16 cellular contexts compared by ENCODE assay signal in the genomic region with DNA sequence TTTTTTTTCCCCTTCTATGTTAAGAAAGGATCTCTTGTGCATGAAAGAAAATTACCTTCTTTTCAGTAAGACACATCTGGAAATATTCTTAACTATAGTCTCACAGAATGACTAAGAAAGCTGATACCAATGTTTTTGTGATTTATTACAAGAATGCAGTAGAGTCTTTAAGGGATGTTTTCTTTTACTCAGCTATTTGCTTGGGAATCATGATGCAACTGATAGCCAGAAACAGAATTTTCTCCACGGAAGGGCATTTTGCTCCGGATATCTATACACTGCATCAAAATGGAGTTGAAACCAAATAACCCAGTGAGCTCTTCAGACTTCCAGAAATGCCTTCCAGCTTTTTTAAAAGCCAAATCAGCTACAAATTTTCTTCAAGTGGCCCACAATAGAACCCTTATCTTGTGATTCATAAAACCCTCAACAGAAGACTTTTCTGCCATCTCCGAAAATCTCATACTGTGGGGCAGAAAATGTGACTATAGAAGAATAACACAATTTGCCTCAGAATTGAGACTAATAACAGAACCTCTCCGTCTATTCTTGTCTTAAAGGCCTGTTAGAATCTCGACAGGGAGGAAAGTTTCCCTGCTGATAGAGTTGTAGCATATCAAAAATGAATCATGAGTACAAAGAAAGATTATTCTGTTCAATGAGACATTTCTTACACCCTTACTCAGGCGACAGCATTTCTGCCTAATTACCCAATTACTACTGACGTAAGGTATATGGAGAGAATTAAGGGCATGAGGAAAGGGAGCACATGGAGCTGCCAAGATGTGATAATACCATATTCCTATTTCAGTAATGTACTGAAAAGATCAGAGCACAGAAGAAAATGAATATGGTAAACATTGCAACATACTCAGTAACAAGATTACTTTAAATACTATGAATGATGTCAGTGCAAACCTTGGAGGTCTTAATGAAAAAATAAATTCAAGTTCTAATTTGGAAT.
DNase-seq lines count a peak whose midpoint lies in the region; ATAC-seq, FAIRE-seq and TF ChIP-seq lines count a peak whose summit lies in the region.
"Had no signal": no experiment of that assay in that cellular context is flagged by ENCODE, and none has a peak within 500 bp of the region (broad histone marks: within the 10 kb centered on the region; RNA-seq: fewer than 3 reads in every experiment).

No MANE protein-coding gene starts in this region.

- H3K27ac Mint-ChIP-seq in neural progenitor cell: no peak overlapping the region
- H3K27ac Mint-ChIP-seq: activated naive CD4-positive, alpha-beta T cell treated with anti-CD3 and anti-CD28 coated beads, Interleukin-2, amount 50 U/mL, for 72 hours; B cell had no signal

- H3K79me2 ChIP-seq in HepG2 (ENCODE audit: insufficient read depth, low read length) (peaks cover 52% of the 10 kb centered on the region), neural progenitor cell (ENCODE audit: low read depth) (peaks cover 98% of the 10 kb centered on the region)

- in situ Hi-C loops in HepG2 (cut with HindIII; ENCODE audit: extremely low pct_ligation_motif_present, low pct_unique_long_range_greater_than_20kb): no loop called here

- ATAC-seq in HepG2: no peak
- no peak for ATAC-seq in right lobe of liver
- peak; percentile 82 for ATAC-seq in SK-N-SH treated with all-trans-retinoic acid at 6 μM for 48 hours
- no peak for ATAC-seq in GM21447 (IDR thresholded peaks at IDR 0.05; ENCODE audit: unreplicated experiment)
- no peak for ATAC-seq in GM18868 (IDR thresholded peaks at IDR 0.05; ENCODE audit: unreplicated experiment)
- no peak for ATAC-seq in HG03442 (IDR thresholded peaks at IDR 0.05; ENCODE audit: unreplicated experiment)
- ATAC-seq: activated naive CD4-positive, alpha-beta T cell treated with anti-CD3 and anti-CD28 coated beads, Interleukin-2, amount 50 U/mL, for 72 hours had no signal

- no peak overlapping the region for H3K4me3 Mint-ChIP-seq in neural progenitor cell
- H3K4me3 Mint-ChIP-seq: B cell, H9 had no signal

- TF ChIP-seq POLR2A in HepG2 (IDR thresholded peaks at IDR 0.05; ENCODE audit: insufficient read depth in 1 of 2, low read depth in 2 of 2, low read length in 2 of 2) (no peak), right lobe of liver (IDR thresholded peaks at IDR 0.05) (no peak)

- H3K9me3 Mint-ChIP-seq in neural progenitor cell: no peaks in the 10 kb centered on the region
- H3K9me3 Mint-ChIP-seq: H9 had no signal

- no peak overlapping the region for H3K4me3 ChIP-seq in HepG2 (replicated peaks in 1 of 3; ENCODE audit: insufficient read depth in 1 of 3, low read depth in 2 of 3, low read length in 3 of 3)
- no peak overlapping the region for H3K4me3 ChIP-seq in right lobe of liver
- H3K4me3 ChIP-seq in neural progenitor cell: no peak overlapping the region
- H3K4me3 ChIP-seq: coronary artery, right atrium auricular region had no signal

- no peaks in the 10 kb centered on the region for H3K9me3 ChIP-seq in HepG2 (ENCODE audit: low read length)
- no peaks in the 10 kb centered on the region for H3K9me3 ChIP-seq in right lobe of liver
- H3K9me3 ChIP-seq in neural progenitor cell (ENCODE audit: low read depth): no peaks in the 10 kb centered on the region
- H3K9me3 ChIP-seq: right atrium auricular region had no signal

- no peaks in the 10 kb centered on the region for H3K27me3 Mint-ChIP-seq in neural progenitor cell (ENCODE audit: insufficient read depth, low read depth)
- H3K27me3 Mint-ChIP-seq: B cell had no signal

- peaks cover 3% of the 10 kb centered on the region for H3F3A ChIP-seq in neural progenitor cell (ENCODE audit: low read depth)

- no peak overlapping the region for H3K9ac ChIP-seq in HepG2 (ENCODE audit: insufficient read depth, low read depth, low read length)
- H3K9ac ChIP-seq in neural progenitor cell: no peak overlapping the region

- POLR2A ChIA-PET in HepG2 (lab: Yijun Ruan, JAX): no interaction called here

- H3K36me3 ChIP-seq in HepG2 (replicated peaks in 1 of 2; ENCODE audit: control insufficient read depth in 1 of 2, insufficient read depth in 2 of 2, low read length in 2 of 2): no peaks in the 10 kb centered on the region; a peak in 1 of 5 replicates
- H3K36me3 ChIP-seq in right lobe of liver: no peaks in the 10 kb centered on the region
- H3K36me3 ChIP-seq in neural progenitor cell: no peaks in the 10 kb centered on the region
- H3K36me3 ChIP-seq: right atrium auricular region had no signal

- no peaks in the 10 kb centered on the region for H3K36me3 Mint-ChIP-seq in neural progenitor cell
- H3K36me3 Mint-ChIP-seq: activated naive CD4-positive, alpha-beta T cell treated with anti-CD3 and anti-CD28 coated beads, Interleukin-2, amount 50 U/mL, for 72 hours had no signal

- H3K4me1 Mint-ChIP-seq in neural progenitor cell: peaks cover 37% of the 10 kb centered on the region
- H3K4me1 Mint-ChIP-seq: B cell had no signal

- intact Hi-C loops in HepG2 (cut with micrococcal nuclease; ENCODE audit: unreplicated experiment): loop anchor here (1.0 kb wide), 1 partner anchor 42 kb away; no protein-coding TSS in a partner anchor
- intact Hi-C loops in right lobe of liver (cut with DNase I): no loop called here

- no peaks in the 10 kb centered on the region for H3K27me3 ChIP-seq in HepG2 (ENCODE audit: control insufficient read depth in 1 of 2, insufficient read depth in 2 of 2, low read length in 2 of 2)
- no peaks in the 10 kb centered on the region for H3K27me3 ChIP-seq in right lobe of liver
- H3K27me3 ChIP-seq in neural progenitor cell: no peaks in the 10 kb centered on the region
- H3K27me3 ChIP-seq: right atrium auricular region had no signal

- no peak overlapping the region for H3K4me2 ChIP-seq in HepG2 (ENCODE audit: low read depth, low read length)
- no peak overlapping the region for H3K4me2 ChIP-seq in neural progenitor cell

- TF ChIP-seq EP300 in HepG2 (IDR thresholded peaks at IDR 0.05; ENCODE audit: low read depth in 2 of 2, low read length in 2 of 2) (no peak), HepG2 (CRISPR knock-in tag; IDR thresholded peaks at IDR 0.05; ENCODE audit: borderline replicate concordance) (no peak)

- TF ChIP-seq RAD21 in HepG2 (CRISPR knock-in tag; IDR thresholded peaks at IDR 0.05): no peak

- CTCF ChIA-PET in HepG2 (lab: Yijun Ruan, JAX; ENCODE audit: low intra/inter-chr PET ratio, low total read pairs): no interaction called here

- H3K27ac ChIP-seq in HepG2 (ENCODE audit: extremely low read length, insufficient read depth, low read length) (no peak overlapping the region), right lobe of liver (no peak overlapping the region), neural progenitor cell (no peak overlapping the region)
- H3K27ac ChIP-seq: coronary artery, right atrium auricular region had no signal

- no peak for FAIRE-seq in HepG2 (lab: Jason Lieb, UNC)

- DNase-seq in HepG2 (ENCODE audit: low spot score) (no peak), right lobe of liver (no peak), fibroblast of the conjunctiva (ENCODE audit: low read depth) (peak; percentile 55), neural progenitor cell (ENCODE audit: low spot score) (no peak)
- DNase-seq: H9; MV-4-11; stimulated activated CD4-positive, alpha-beta T cell treated with anti-CD3 and anti-CD28 coated beads, Interleukin-4, amount 100 ng/mL, for 4 hours; stimulated activated naive CD4-positive, alpha-beta T cell had no signal

- H3K4me1 ChIP-seq in HepG2 (ENCODE audit: insufficient read depth, low read length): peaks cover 71% of the 10 kb centered on the region
- no peaks in the 10 kb centered on the region for H3K4me1 ChIP-seq in right lobe of liver
- H3K4me1 ChIP-seq in neural progenitor cell: peaks cover 52% of the 10 kb centered on the region
- H3K4me1 ChIP-seq: right atrium auricular region had no signal

- TF ChIP-seq CTCF in HepG2 (CRISPR knock-in tag; IDR thresholded peaks at IDR 0.05) (no peak), right lobe of liver (IDR thresholded peaks at IDR 0.05) (no peak), neural progenitor cell (IDR thresholded peaks at IDR 0.05) (no peak)

- WGBS in HepG2 (ENCODE audit: low lambda C conversion rate): 86% methylated on average over 7 of the region's 7 CpGs
- 51% methylated on average over 7 of the region's 7 CpGs for WGBS in right lobe of liver (ENCODE audit: insufficient coverage, low coverage, low lambda C conversion rate, missing lambda C conversion rate)

- H4K20me1 ChIP-seq in HepG2 (ENCODE audit: insufficient read depth, low read length) (no peaks in the 10 kb centered on the region), neural progenitor cell (ENCODE audit: low read depth) (peaks cover 25% of the 10 kb centered on the region)

- H2AFZ ChIP-seq in HepG2 (ENCODE audit: low read length) (no peak overlapping the region), neural progenitor cell (replicated peaks) (no peak overlapping the region)

- BruUV-seq in HepG2 (replicated peaks; lab: Mats Ljungman, UMichigan): no TSS peak

TF ChIP-seq in HepG2, 621 proteins besides CTCF, POLR2A, EP300 and RAD21:
- TF ChIP-seq CEBPG (CRISPR knock-in tag; IDR thresholded peaks at IDR 0.05) (peak; percentile 47; the same call in 1 of the 2 replicates), RARA (CRISPR knock-in tag; IDR thresholded peaks at IDR 0.05) (0 out of 2 replicates have a peak, but pooled peaks have one; percentile 4), CEBPB (IDR thresholded peaks at IDR 0.05; ENCODE audit: borderline replicate concordance, low read depth, low read length) (peak; percentile 68), FOXA3 (CRISPR knock-in tag; IDR thresholded peaks at IDR 0.05) (peak; percentile 58; the same call in 1 of the 2 replicates), TAF15 (IDR thresholded peaks at IDR 0.05; ENCODE audit: low read depth, low read length, poor library complexity, severe bottlenecking) (no peak)
TF ChIP-seq in HepG2: peak in this region for 4.

TF ChIP-seq in SK-N-SH treated with all-trans-retinoic acid at 6 μM for 48 hours, 23 proteins besides CTCF, POLR2A, EP300 and RAD21 (continues in another document):
- TF ChIP-seq, protein P1, sequence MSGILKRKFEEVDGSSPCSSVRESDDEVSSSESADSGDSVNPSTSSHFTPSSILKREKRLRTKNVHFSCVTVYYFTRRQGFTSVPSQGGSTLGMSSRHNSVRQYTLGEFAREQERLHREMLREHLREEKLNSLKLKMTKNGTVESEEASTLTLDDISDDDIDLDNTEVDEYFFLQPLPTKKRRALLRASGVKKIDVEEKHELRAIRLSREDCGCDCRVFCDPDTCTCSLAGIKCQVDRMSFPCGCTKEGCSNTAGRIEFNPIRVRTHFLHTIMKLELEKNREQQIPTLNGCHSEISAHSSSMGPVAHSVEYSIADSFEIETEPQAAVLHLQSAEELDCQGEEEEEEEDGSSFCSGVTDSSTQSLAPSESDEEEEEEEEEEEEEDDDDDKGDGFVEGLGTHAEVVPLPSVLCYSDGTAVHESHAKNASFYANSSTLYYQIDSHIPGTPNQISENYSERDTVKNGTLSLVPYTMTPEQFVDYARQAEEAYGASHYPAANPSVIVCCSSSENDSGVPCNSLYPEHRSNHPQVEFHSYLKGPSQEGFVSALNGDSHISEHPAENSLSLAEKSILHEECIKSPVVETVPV (CRISPR knock-in tag; IDR thresholded peaks at IDR 0.05): no peak
- TF ChIP-seq PPARA (CRISPR knock-in tag; IDR thresholded peaks at IDR 0.05; ENCODE audit: borderline replicate concordance) (no peak), ARNTL (CRISPR knock-in tag; IDR thresholded peaks at IDR 0.05; ENCODE audit: borderline replicate concordance, low read depth) (no peak), BACH2 (CRISPR knock-in tag; IDR thresholded peaks at IDR 0.05; ENCODE audit: borderline replicate concordance) (no peak), ESRRG (CRISPR knock-in tag; IDR thresholded peaks at IDR 0.05) (no peak)
